In genomic region chr2:98749053-98749450, GRCh38 we compare ENCODE assay signal across 1 cellular context.
TF ChIP-seq lines count a peak whose summit lies in the region.

No MANE protein-coding gene starts in this region.

TF ChIP-seq in HepG2, 621 proteins besides CTCF, POLR2A, EP300 and RAD21 (continued from another document):
- no peak for TF ChIP-seq TBX2 (CRISPR knock-in tag; IDR thresholded peaks at IDR 0.05; ENCODE audit: borderline replicate concordance)
- TF ChIP-seq E2F2 (CRISPR knock-in tag; IDR thresholded peaks at IDR 0.05; ENCODE audit: borderline replicate concordance): no peak
- TF ChIP-seq ZNF225 (CRISPR knock-in tag; IDR thresholded peaks at IDR 0.05): no peak
- TF ChIP-seq XRCC5 (optimal IDR thresholded peaks at IDR 0.05; ENCODE audit: low read length): no peak
- no peak for TF ChIP-seq RBAK (CRISPR knock-in tag; IDR thresholded peaks at IDR 0.05)
- TF ChIP-seq HDAC2 (CRISPR knock-in tag; IDR thresholded peaks at IDR 0.05): no peak
- no peak for TF ChIP-seq TBL1XR1 (IDR thresholded peaks at IDR 0.05; ENCODE audit: borderline replicate concordance, low read length, partially characterized antibody)
- no peak for TF ChIP-seq ZNF879 (CRISPR knock-in tag; IDR thresholded peaks at IDR 0.05)
